ENCODE assay signal across 9 cellular contexts in the genomic region with DNA sequence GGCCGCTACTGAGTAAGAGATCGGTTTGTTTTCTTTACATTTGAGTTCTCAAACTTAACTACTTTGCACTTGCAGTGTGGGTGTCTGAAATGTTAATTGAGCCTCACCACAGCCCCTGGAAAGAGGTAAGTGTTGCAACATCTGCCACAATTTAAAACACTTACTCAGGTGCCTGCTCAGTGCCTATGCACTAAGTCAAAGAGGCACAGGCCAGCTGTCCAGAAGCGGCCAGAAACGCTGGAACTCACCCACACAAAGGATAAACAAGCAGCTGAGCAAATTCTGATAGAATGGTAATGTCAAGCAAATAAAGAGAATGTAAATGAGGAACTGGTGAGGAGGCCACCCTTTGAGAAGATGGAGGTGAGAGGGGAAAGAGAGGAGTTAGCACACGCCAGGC.
DNase-seq lines count a peak whose midpoint lies in the region; ATAC-seq and TF ChIP-seq lines count a peak whose summit lies in the region.
"Had no signal": no experiment of that assay in that cellular context is flagged by ENCODE, and none has a peak within 500 bp of the region (broad histone marks: within the 10 kb centered on the region; RNA-seq: fewer than 3 reads in every experiment).

No MANE protein-coding gene starts in this region.

- H3K4me1 Mint-ChIP-seq in neural crest cell, result peaks cover 63% of the 10 kb centered on the region

- H3K27me3 ChIP-seq in dorsolateral prefrontal cortex, result no peaks in the 10 kb centered on the region

- H3K36me3 Mint-ChIP-seq in neural crest cell (ENCODE audit: low read depth), result no peaks in the 10 kb centered on the region

- H3K4me3 Mint-ChIP-seq in neural crest cell, result peak overlapping the region; percentile 64
- H3K4me3 Mint-ChIP-seq: dendritic cell treated with granulocyte-macrophage colony-stimulating factor and Interleukin-4, amounts not matched to agents 40 ng/mL and 50 ng/mL, for 4 days had no signal

- peak overlapping the region; percentile 98 for H3K27ac Mint-ChIP-seq in neural crest cell (ENCODE audit: unreplicated experiment)
- H3K27ac Mint-ChIP-seq: dendritic cell treated with granulocyte-macrophage colony-stimulating factor and Interleukin-4, amounts not matched to agents 40 ng/mL and 50 ng/mL, for 4 days had no signal

- H3K27me3 Mint-ChIP-seq in neural crest cell (ENCODE audit: low read depth), result peaks cover 11% of the 10 kb centered on the region

- no peak for ATAC-seq in HG03520 (IDR thresholded peaks at IDR 0.05; ENCODE audit: unreplicated experiment)
- no peak for ATAC-seq in HG03025 (IDR thresholded peaks at IDR 0.05; ENCODE audit: low FRiP score, unreplicated experiment)
- ATAC-seq in HG02852 (IDR thresholded peaks at IDR 0.05; ENCODE audit: unreplicated experiment), result no peak

- peak overlapping the region in 6 of 59 donors; percentile 13 to 40 (median 32) for H3K4me3 ChIP-seq in dorsolateral prefrontal cortex

- H3K9me3 Mint-ChIP-seq in neural crest cell, result no peaks in the 10 kb centered on the region

- H3K27ac ChIP-seq in dorsolateral prefrontal cortex, result peak overlapping the region in 58 of 59 donors; percentile 3 to 92 (median 83)

- TF ChIP-seq CTCF in dorsolateral prefrontal cortex (IDR thresholded peaks at IDR 0.05 in 54 of 56, conservative IDR thresholded peaks at IDR 0.05 in 2 of 56; ENCODE audit: low read depth in 1 of 56, partially characterized antibody in 56 of 56) (no peak), neural crest cell (conservative IDR thresholded peaks at IDR 0.05) (no peak)

- intact Hi-C loops in dorsolateral prefrontal cortex (cut with DNase I), result loop anchor here in 1 of 2 donors (5.0 kb wide), 1 partner anchor 126 kb away; no protein-coding TSS in a partner anchor

- peak; percentile 43 for DNase-seq in DMS153 (lab: John Stamatoyannopoulos, UW)
- peak; percentile 34 for DNase-seq in NCI-H2081 treated with DMSO at 0.1 percent for 48 hours (lab: John Stamatoyannopoulos, UW)
- DNase-seq in dorsolateral prefrontal cortex, result no peak
- peak; percentile 16 for DNase-seq in neural crest cell (ENCODE audit: low read depth, low spot score)
- no peak for DNase-seq in HuH-7 (ENCODE audit: low spot score)

Comparison
In these comparisons a context has a peak if more than half of its experiments do, and no peak if none do; other contexts are left out.
1. DNase-seq: peak in DMS153 (single experiment), NCI-H2081 treated with DMSO at 0.1 percent for 48 hours (single experiment) and neural crest cell (single experiment); none in dorsolateral prefrontal cortex (0 of 10) and HuH-7 (single experiment).